In genomic region chr5:103657301-103657700, GRCh38 we compare ENCODE assay signal across 28 cellular contexts.
"Had no signal": no experiment of that assay in that cellular context is flagged by ENCODE, and none has a peak within 500 bp of the region (broad histone marks: within the 10 kb centered on the region; RNA-seq: fewer than 3 reads in every experiment).

No MANE protein-coding gene starts in this region.

- H3K27ac Mint-ChIP-seq: activated CD4-positive, alpha-beta memory T cell treated with anti-CD3 and anti-CD28 coated beads, Interleukin-2, amount 10 ng/mL, durations not matched to agents 7 days and 5 days; activated CD4-positive, alpha-beta T cell treated with anti-CD3 and anti-CD28 coated beads, Interleukin-2, amount 10 ng/mL, durations not matched to agents 7 days and 5 days; activated naive CD8-positive, alpha-beta T cell; activated T-cell treated with anti-CD3 and anti-CD28 coated beads, Interleukin-2, amount 50 U/mL, for 24 hours; effector memory CD8-positive, alpha-beta T cell; WTC11 had no signal

- H3K4me1 Mint-ChIP-seq: activated CD4-positive, alpha-beta memory T cell treated with anti-CD3 and anti-CD28 coated beads, Interleukin-2, amount 10 ng/mL, durations not matched to agents 7 days and 5 days; activated CD4-positive, alpha-beta T cell treated with anti-CD3 and anti-CD28 coated beads, Interleukin-2, amount 10 ng/mL, durations not matched to agents 7 days and 5 days had no signal

- H3K4me3 Mint-ChIP-seq: activated CD4-positive, alpha-beta memory T cell treated with anti-CD3 and anti-CD28 coated beads, Interleukin-2, amount 10 ng/mL, durations not matched to agents 7 days and 5 days; activated CD4-positive, alpha-beta T cell treated with anti-CD3 and anti-CD28 coated beads, Interleukin-2, amount 10 ng/mL, durations not matched to agents 7 days and 5 days; activated naive CD8-positive, alpha-beta T cell; activated T-cell treated with anti-CD3 and anti-CD28 coated beads, Interleukin-2, amount 50 U/mL, for 24 hours; activated T-cell treated with anti-CD3 and anti-CD28 coated beads, Interleukin-2, amount 50 U/mL, for 72 hours; effector memory CD8-positive, alpha-beta T cell; WTC11 had no signal

- H3K27me3 Mint-ChIP-seq: activated CD4-positive, alpha-beta memory T cell treated with anti-CD3 and anti-CD28 coated beads, Interleukin-2, amount 10 ng/mL, durations not matched to agents 7 days and 5 days; activated CD4-positive, alpha-beta T cell treated with anti-CD3 and anti-CD28 coated beads, Interleukin-2, amount 10 ng/mL, durations not matched to agents 7 days and 5 days; activated naive CD8-positive, alpha-beta T cell; activated T-cell treated with anti-CD3 and anti-CD28 coated beads, Interleukin-2, amount 50 U/mL, for 24 hours; effector memory CD8-positive, alpha-beta T cell had no signal

- H3K9me3 Mint-ChIP-seq: activated CD4-positive, alpha-beta memory T cell treated with anti-CD3 and anti-CD28 coated beads, Interleukin-2, amount 10 ng/mL, durations not matched to agents 7 days and 5 days had no signal

- H3K36me3 Mint-ChIP-seq: activated naive CD8-positive, alpha-beta T cell had no signal

- DNase-seq: activated CD4-positive, alpha-beta memory T cell treated with anti-CD3 and anti-CD28 coated beads, Interleukin-2, amount 10 ng/mL, durations not matched to agents 7 days and 5 days; activated CD4-positive, alpha-beta T cell treated with anti-CD3 and anti-CD28 coated beads for 1 hour; activated CD4-positive, alpha-beta T cell treated with anti-CD3 and anti-CD28 coated beads for 4 hours; activated CD4-positive, alpha-beta T cell treated with anti-CD3 and anti-CD28 coated beads, Interleukin-2, amount 10 ng/mL, durations not matched to agents 7 days and 5 days; activated CD4-positive, alpha-beta T cell treated with anti-CD3 and anti-CD28 coated beads, Interleukin-2, amount 50 U/mL, for 4 hours; activated CD8-positive, alpha-beta memory T cell treated with anti-CD3 and anti-CD28 coated beads, Interleukin-2, amount 50 U/mL, for 48 hours; activated gamma-delta T cell; activated naive CD4-positive, alpha-beta T cell; activated naive CD4-positive, alpha-beta T cell treated with anti-CD3 and anti-CD28 coated beads, Interleukin-2, amount 50 U/mL, for 16 hours; activated T-cell treated with anti-CD3 and anti-CD28 coated beads for 4 hours; activated T-cell treated with anti-CD3 and anti-CD28 coated beads, Interleukin-2, amount 50 U/mL, for 24 hours; activated T-cell treated with anti-CD3 and anti-CD28 coated beads, Interleukin-2, amount 50 U/mL, for 72 hours; amygdala; aorta; body of pancreas; caudate nucleus; cortex of kidney; dermis blood vessel endothelial cell; effector CD4-positive, alpha-beta T cell; effector memory CD8-positive, alpha-beta T cell; erythroblast; foreskin keratinocyte; gastrocnemius medialis; head of caudate nucleus; hippocampal formation; T-helper 2 cell had no signal

- ATAC-seq: activated T-cell treated with anti-CD3 and anti-CD28 coated beads, Interleukin-2, amount 50 U/mL, for 72 hours; body of pancreas; effector memory CD8-positive, alpha-beta T cell; foreskin keratinocyte; gastrocnemius medialis; WTC11 had no signal
